Comparison of ENCODE assay signal across 15 cellular contexts in the genomic region with DNA sequence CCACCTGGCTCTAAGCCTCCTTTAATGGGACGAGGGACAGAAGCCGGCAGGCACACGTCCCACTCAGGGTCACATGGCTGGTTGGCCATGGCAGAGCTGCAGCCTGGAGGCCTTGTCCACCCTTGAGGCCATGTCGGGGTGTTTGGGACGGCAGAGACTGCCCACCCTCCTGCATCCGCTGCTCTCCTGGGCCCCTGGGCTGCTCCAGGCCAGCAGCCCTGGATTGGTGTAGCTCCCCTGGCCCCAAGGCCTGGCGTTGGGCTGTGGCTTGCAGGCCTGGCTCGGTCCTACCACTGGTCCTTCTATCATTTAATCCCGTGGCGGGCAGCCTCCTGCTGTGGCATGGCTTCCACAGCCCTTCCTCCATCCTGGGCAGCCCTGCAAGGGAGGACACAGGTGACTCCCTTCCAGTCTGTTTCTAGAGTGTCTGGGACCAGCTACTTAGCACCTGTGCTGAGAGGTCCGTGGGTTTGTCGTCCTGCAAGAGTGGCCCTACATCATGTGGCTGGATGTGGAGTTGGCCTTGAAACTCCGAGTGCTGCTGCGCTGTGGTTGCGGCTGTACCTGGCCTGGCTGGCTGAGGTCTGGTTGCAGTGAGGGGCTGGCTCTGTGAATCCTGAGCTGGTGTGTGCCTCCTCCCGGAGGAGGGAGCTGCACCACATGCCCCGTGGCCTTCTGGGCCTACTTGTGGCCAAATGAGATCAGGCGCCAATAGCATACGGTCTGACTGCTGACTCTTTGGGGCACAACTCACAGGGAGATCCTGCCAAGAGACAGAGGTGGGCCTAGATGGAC.
"Had no signal": no experiment of that assay in that cellular context is flagged by ENCODE, and none has a peak within 500 bp of the region (broad histone marks: within the 10 kb centered on the region; RNA-seq: fewer than 3 reads in every experiment).

No MANE protein-coding gene starts in this region.

- H3K36me3 ChIP-seq: colonic mucosa, lower lobe of right lung, transverse colon had no signal

- H3K9me3 ChIP-seq: colonic mucosa, lower lobe of right lung, transverse colon had no signal

- H3K9me3 Mint-ChIP-seq: naive B cell had no signal

- H3K27ac Mint-ChIP-seq: activated naive CD8-positive, alpha-beta T cell had no signal

- H3K27ac ChIP-seq: colonic mucosa, lower lobe of right lung, parathyroid adenoma, transverse colon had no signal

- H2AFZ ChIP-seq: parathyroid adenoma had no signal

- H3K27me3 ChIP-seq: colonic mucosa, transverse colon had no signal

- ATAC-seq: lower lobe of right lung had no signal

- H3K9ac ChIP-seq: parathyroid adenoma had no signal

- H3K4me1 ChIP-seq: colonic mucosa, parathyroid adenoma had no signal

- H3K36me3 Mint-ChIP-seq: naive B cell had no signal

- H3K4me3 Mint-ChIP-seq: activated naive CD8-positive, alpha-beta T cell had no signal

- H3K79me2 ChIP-seq: parathyroid adenoma had no signal

- H3K4me3 ChIP-seq: colonic mucosa, lower lobe of right lung, transverse colon had no signal

- DNase-seq: activated CD4-positive, alpha-beta T cell treated with anti-CD3 and anti-CD28 coated beads, Interleukin-2, amount 50 U/mL, for 1 hour; activated gamma-delta T cell; colonic mucosa; effector CD4-positive, alpha-beta T cell; foreskin melanocyte; lower lobe of right lung; naive B cell; retina; small intestine; transverse colon had no signal

- FAIRE-seq: bronchial epithelial cell, endothelial cell of umbilical vein, keratinocyte, small intestine had no signal

- H3K27me3 Mint-ChIP-seq: activated naive CD8-positive, alpha-beta T cell had no signal
